ENCODE assay signal across 8 cellular contexts in the genomic region with DNA sequence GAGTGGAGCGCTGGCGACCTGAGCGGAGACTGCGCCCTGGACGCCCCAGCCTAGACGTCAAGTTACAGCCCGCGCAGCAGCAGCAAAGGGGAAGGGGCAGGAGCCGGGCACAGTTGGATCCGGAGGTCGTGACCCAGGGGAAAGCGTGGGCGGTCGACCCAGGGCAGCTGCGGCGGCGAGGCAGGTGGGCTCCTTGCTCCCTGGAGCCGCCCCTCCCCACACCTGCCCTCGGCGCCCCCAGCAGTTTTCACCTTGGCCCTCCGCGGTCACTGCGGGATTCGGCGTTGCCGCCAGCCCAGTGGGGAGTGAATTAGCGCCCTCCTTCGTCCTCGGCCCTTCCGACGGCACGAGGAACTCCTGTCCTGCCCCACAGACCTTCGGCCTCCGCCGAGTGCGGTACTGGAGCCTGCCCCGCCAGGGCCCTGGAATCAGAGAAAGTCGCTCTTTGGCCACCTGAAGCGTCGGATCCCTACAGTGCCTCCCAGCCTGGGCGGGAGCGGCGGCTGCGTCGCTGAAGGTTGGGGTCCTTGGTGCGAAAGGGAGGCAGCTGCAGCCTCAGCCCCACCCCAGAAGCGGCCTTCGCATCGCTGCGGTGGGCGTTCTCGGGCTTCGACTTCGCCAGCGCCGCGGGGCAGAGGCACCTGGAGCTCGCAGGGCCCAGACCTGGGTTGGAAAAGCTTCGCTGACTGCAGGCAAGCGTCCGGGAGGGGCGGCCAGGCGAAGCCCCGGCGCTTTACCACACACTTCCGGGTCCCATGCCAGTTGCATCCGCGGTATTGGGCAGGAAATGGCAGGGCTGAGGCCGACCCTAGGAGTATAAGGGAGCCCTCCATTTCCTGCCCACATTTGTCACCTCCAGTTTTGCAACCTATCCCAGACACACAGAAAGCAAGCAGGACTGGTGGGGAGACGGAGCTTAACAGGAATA. TPM values are rescaled to one million over a fixed set of nuclear protein-coding genes. Genes with fewer than 3 reads are reported as not detected.
DNase-seq lines count a peak whose midpoint lies in the region; ATAC-seq, FAIRE-seq and TF ChIP-seq lines count a peak whose summit lies in the region.

No MANE protein-coding gene starts in this region.

- H4K20me1 ChIP-seq in endothelial cell of umbilical vein (replicated peaks; ENCODE audit: control insufficient read depth, extremely low read depth, insufficient read depth, low read length) (no peaks in the 10 kb centered on the region), neural cell (ENCODE audit: insufficient read depth) (no peaks in the 10 kb centered on the region)

- peak overlapping the region; percentile 58 for H3K27ac Mint-ChIP-seq in activated CD4-positive, alpha-beta memory T cell treated with anti-CD3 and anti-CD28 coated beads for 36 hours

- H3K79me2 ChIP-seq in endothelial cell of umbilical vein (ENCODE audit: control insufficient read depth, insufficient read depth, low read length), result no peaks in the 10 kb centered on the region
- no peaks in the 10 kb centered on the region for H3K79me2 ChIP-seq in neural cell (replicated peaks; ENCODE audit: insufficient read depth, low read length)

- no peak for TF ChIP-seq POLR2A in endothelial cell of umbilical vein (IDR thresholded peaks at IDR 0.05; ENCODE audit: low read depth, low read length)
- peak in 1 of 4 donors; percentile 50 for TF ChIP-seq POLR2A in upper lobe of left lung (IDR thresholded peaks at IDR 0.05)

- no peak overlapping the region for H3K9ac ChIP-seq in endothelial cell of umbilical vein (replicated peaks; ENCODE audit: extremely low read depth, insufficient read depth, low read length)
- H3K9ac ChIP-seq in neural cell (ENCODE audit: low read length), result no peak overlapping the region

- dilution Hi-C loops in endothelial cell of umbilical vein (cut with MboI; ENCODE audit: extremely low pct_ligation_motif_present, low sequenced_read_pairs), result no loop called here

- H3K36me3 ChIP-seq in endothelial cell of umbilical vein (ENCODE audit: control insufficient read depth in 2 of 2, extremely low read depth in 1 of 2, insufficient read depth in 2 of 2, low read length in 2 of 2) (no peaks in the 10 kb centered on the region), neural cell (ENCODE audit: insufficient read depth, low read length) (no peaks in the 10 kb centered on the region), upper lobe of left lung (no peaks in the 10 kb centered on the region)

- H3K4me2 ChIP-seq in endothelial cell of umbilical vein (ENCODE audit: insufficient read depth, low read length) (peak overlapping the region; percentile 50), neural cell (ENCODE audit: low read length) (no peak overlapping the region)

- FAIRE-seq in endothelial cell of umbilical vein (lab: Jason Lieb, UNC), result peak; percentile 65
- no peak for FAIRE-seq in D721Med (lab: Jason Lieb, UNC)

- H3K4me1 ChIP-seq in endothelial cell of umbilical vein (ENCODE audit: control insufficient read depth, extremely low read depth, insufficient read depth, low read length), result peaks cover 9% of the 10 kb centered on the region
- peaks cover 14 to 60% (median 42%) of the 10 kb centered on the region in 4 donors for H3K4me1 ChIP-seq in upper lobe of left lung

- H3K27me3 Mint-ChIP-seq in activated CD4-positive, alpha-beta memory T cell treated with anti-CD3 and anti-CD28 coated beads for 36 hours, result peaks cover 5% of the 10 kb centered on the region

- CTCF ChIA-PET in activated CD4-positive, alpha-beta memory T cell treated with anti-CD3 and anti-CD28 coated beads for 36 hours (lab: Charles Lee), result interaction anchor here (0.6 to 4.4 kb wide), 8 partner anchors 8 to 150 kb away, joined by 3 to 25 read pairs (median 6); no protein-coding TSS in a partner anchor
- CTCF ChIA-PET in endothelial cell of umbilical vein (lab: Charles Lee), result interaction anchor here (0.7 to 2.7 kb wide), 11 partner anchors 9 to 199 kb away, joined by 3 to 17 read pairs (median 4); a partner anchor contains a TSS

- TF ChIP-seq EP300 in neural cell (conservative IDR thresholded peaks at IDR 0.05; ENCODE audit: poor library complexity, severe bottlenecking), result no peak
- TF ChIP-seq EP300 in upper lobe of left lung (IDR thresholded peaks at IDR 0.05), result no peak

- H3K4me3 ChIP-seq in GM12864 (ENCODE audit: low read depth, low read length) (peak overlapping the region; percentile 49), endothelial cell of umbilical vein (replicated peaks in 1 of 3; ENCODE audit: insufficient read depth in 1 of 3, low read depth in 1 of 3, low read length in 3 of 3) (peak overlapping the region in 1 of 3 experiments; percentile 9), neural cell (ENCODE audit: low read length) (peak overlapping the region; percentile 13), upper lobe of left lung (peak overlapping the region in 3 of 4 donors; percentile 46 to 51 (median 49))

- H3K4me1 Mint-ChIP-seq in activated CD4-positive, alpha-beta memory T cell treated with anti-CD3 and anti-CD28 coated beads for 36 hours (ENCODE audit: low read depth), result peaks cover 22% of the 10 kb centered on the region

- no peaks in the 10 kb centered on the region for H3K9me3 Mint-ChIP-seq in activated CD4-positive, alpha-beta memory T cell treated with anti-CD3 and anti-CD28 coated beads for 36 hours

- peak overlapping the region; percentile 77 for H2AFZ ChIP-seq in endothelial cell of umbilical vein (ENCODE audit: low read depth, low read length)
- H2AFZ ChIP-seq in neural cell (ENCODE audit: low read depth, low read length), result no peak overlapping the region

- no peaks in the 10 kb centered on the region for H3K9me3 ChIP-seq in endothelial cell of umbilical vein (replicated peaks; ENCODE audit: control insufficient read depth, insufficient read depth, low read length)
- H3K9me3 ChIP-seq in neural cell (ENCODE audit: low read length), result no peaks in the 10 kb centered on the region
- no peaks in the 10 kb centered on the region for H3K9me3 ChIP-seq in upper lobe of left lung

- 32 to 42% methylated on average over 8 to 35 of the region's 70 CpGs for WGBS in upper lobe of left lung, 2 donors

- no peaks in the 10 kb centered on the region for H3F3A ChIP-seq in neural cell (ENCODE audit: insufficient read depth, low read length, poor library complexity, severe bottlenecking)

- BruUV-seq in endothelial cell of umbilical vein (replicated peaks; lab: Mats Ljungman, UMichigan), result no TSS peak

- no peaks in the 10 kb centered on the region for H3K9me2 ChIP-seq in neural cell (ENCODE audit: insufficient read depth, low read length)

- H3K4me3 Mint-ChIP-seq in activated CD4-positive, alpha-beta memory T cell treated with anti-CD3 and anti-CD28 coated beads for 36 hours, result peak overlapping the region; percentile 72

- TF ChIP-seq RAD21 in neural cell (conservative IDR thresholded peaks at IDR 0.05), result no peak

- TF ChIP-seq CTCF in GM12864 (IDR thresholded peaks at IDR 0.05; ENCODE audit: low read depth, low read length, missing control alignments) (no peak), endothelial cell of umbilical vein (IDR thresholded peaks at IDR 0.05; ENCODE audit: extremely low read depth in 1 of 2, insufficient read depth in 1 of 2, low read depth in 1 of 2, low read length in 2 of 2) (no peak), neural cell (IDR thresholded peaks at IDR 0.05; ENCODE audit: poor library complexity, severe bottlenecking) (no peak), upper lobe of left lung (IDR thresholded peaks at IDR 0.05) (no peak), D721Med (IDR thresholded peaks at IDR 0.05; ENCODE audit: insufficient read depth, missing control alignments) (no peak)

- DNase-seq in GM12864 (ENCODE audit: low read depth), result no peak
- peak; percentile 76 for DNase-seq in activated CD4-positive, alpha-beta memory T cell treated with anti-CD3 and anti-CD28 coated beads for 36 hours
- peak; percentile 37 for DNase-seq in endothelial cell of umbilical vein (ENCODE audit: low read depth, low spot score)
- peak; percentile 72 to 87 for DNase-seq in upper lobe of left lung
- no peak for DNase-seq in NCI-H1694 treated with DMSO at 0.1 percent for 48 hours (lab: John Stamatoyannopoulos, UW)
- no peak for DNase-seq in D721Med (ENCODE audit: insufficient read length, low spot score)

- intact Hi-C loops in activated CD4-positive, alpha-beta memory T cell treated with anti-CD3 and anti-CD28 coated beads for 36 hours (cut with micrococcal nuclease), result no loop called here
- intact Hi-C loops in endothelial cell of umbilical vein (cut with micrococcal nuclease), result no loop called here

- no peaks in the 10 kb centered on the region for H3K36me3 Mint-ChIP-seq in activated CD4-positive, alpha-beta memory T cell treated with anti-CD3 and anti-CD28 coated beads for 36 hours

- peak; percentile 70 for ATAC-seq in HG03159 (IDR thresholded peaks at IDR 0.05; ENCODE audit: unreplicated experiment)
- ATAC-seq in upper lobe of left lung (ENCODE audit: low FRiP score in 2 of 2), result peak; percentile 44 to 79

- no peak overlapping the region for H3K27ac ChIP-seq in endothelial cell of umbilical vein (ENCODE audit: insufficient read depth, low read depth, low read length)
- H3K27ac ChIP-seq in neural cell (ENCODE audit: low read length), result no peak overlapping the region
- peak overlapping the region in 2 of 4 donors; percentile 13 to 76 for H3K27ac ChIP-seq in upper lobe of left lung

- POLR2A ChIA-PET in activated CD4-positive, alpha-beta memory T cell treated with anti-CD3 and anti-CD28 coated beads for 36 hours (lab: Charles Lee), result interaction anchor here (0.9 to 1.9 kb wide), 4 partner anchors 16 to 192 kb away, joined by 3 to 8 read pairs (median 4); a partner anchor contains a TSS
- POLR2A ChIA-PET in endothelial cell of umbilical vein (lab: Charles Lee), result no interaction called here

- H3K27me3 ChIP-seq in endothelial cell of umbilical vein (ENCODE audit: control insufficient read depth in 2 of 2, insufficient read depth in 2 of 2, low read length in 2 of 2) (peaks cover 30 to 52% of the 10 kb centered on the region in 2 experiments), neural cell (ENCODE audit: insufficient read depth, low read depth, low read length) (peaks cover 73% of the 10 kb centered on the region), upper lobe of left lung (peaks cover 0 to 15% (median 4%) of the 10 kb centered on the region in 4 donors)

- no peaks in the 10 kb centered on the region for H3K9me1 ChIP-seq in endothelial cell of umbilical vein (replicated peaks; ENCODE audit: control insufficient read depth, extremely low read depth, insufficient read depth, low read length)

RNA-seq across cellular contexts. Expression of a gene that starts 4.2 kb away (rescaled TPM):
- total RNA-seq in activated CD4-positive, alpha-beta memory T cell treated with anti-CD3 and anti-CD28 coated beads for 36 hours, result under 1 TPM; 0.17 to 0.76 TPM
- 0.18 TPM in 1 of 2 replicates, not detected in the other for total RNA-seq in endothelial cell of umbilical vein
- 0.06 TPM in 1 of 2 replicates, not detected in the other for polyA plus RNA-seq in endothelial cell of umbilical vein
- polyA plus RNA-seq in endothelial cell of umbilical vein (2011; cell fraction: cytosol; rRNA removed), result not detected in 2 replicates
- polyA plus RNA-seq in endothelial cell of umbilical vein (2011; cell fraction: nucleus; rRNA removed), result 0.18 and 0.36 TPM in 2 replicates
- 0.15 TPM in 1 of 2 replicates, not detected in the other for polyA plus RNA-seq in endothelial cell of umbilical vein (2012)
- not detected in 2 replicates for polyA minus RNA-seq in endothelial cell of umbilical vein
- polyA minus RNA-seq in endothelial cell of umbilical vein (2011; cell fraction: cytosol; rRNA and poly(A)+ RNA removed), result not detected
- polyA minus RNA-seq in endothelial cell of umbilical vein (2011; cell fraction: nucleus; rRNA and poly(A)+ RNA removed), result not detected in 2 replicates
- polyA plus RNA-seq in neural cell, result 7.0 and 7.6 TPM in 2 replicates
- polyA minus RNA-seq in neural cell, result 0.97 and 1.9 TPM in 2 replicates
- total RNA-seq in upper lobe of left lung, result 1 to 10 TPM; 1.1 to 7.3 (median 2.0) TPM

RNA-seq across cellular contexts. Expression of a gene that starts 19.7 kb away (rescaled TPM):
- 10 to 100 TPM; 21.6 to 21.7 TPM for total RNA-seq in activated CD4-positive, alpha-beta memory T cell treated with anti-CD3 and anti-CD28 coated beads for 36 hours
- 22.0 and 22.3 TPM in 2 replicates for total RNA-seq in endothelial cell of umbilical vein
- polyA plus RNA-seq in endothelial cell of umbilical vein, result 16.7 and 17.3 TPM in 2 replicates
- 12.0 and 15.3 TPM in 2 replicates for polyA plus RNA-seq in endothelial cell of umbilical vein (2011; cell fraction: cytosol; rRNA removed)
- polyA plus RNA-seq in endothelial cell of umbilical vein (2011; cell fraction: nucleus; rRNA removed), result 11.8 and 12.7 TPM in 2 replicates
- polyA plus RNA-seq in endothelial cell of umbilical vein (2012), result 13.5 and 13.9 TPM in 2 replicates
- 10.2 and 12.8 TPM in 2 replicates for polyA minus RNA-seq in endothelial cell of umbilical vein
- 13.2 TPM for polyA minus RNA-seq in endothelial cell of umbilical vein (2011; cell fraction: cytosol; rRNA and poly(A)+ RNA removed)
- 7.0 and 12.0 TPM in 2 replicates for polyA minus RNA-seq in endothelial cell of umbilical vein (2011; cell fraction: nucleus; rRNA and poly(A)+ RNA removed)
- 66.1 and 73.5 TPM in 2 replicates for polyA plus RNA-seq in neural cell
- 74.0 and 76.9 TPM in 2 replicates for polyA minus RNA-seq in neural cell
- total RNA-seq in upper lobe of left lung, result 10 to 100 TPM; 12.6 to 34.2 (median 21.5) TPM

RNA-seq across cellular contexts. Expression of a gene that starts 20.1 kb away (rescaled TPM):
- total RNA-seq in activated CD4-positive, alpha-beta memory T cell treated with anti-CD3 and anti-CD28 coated beads for 36 hours, result 10 to 100 TPM; 28.3 to 30.9 TPM
- total RNA-seq in endothelial cell of umbilical vein, result 43.4 and 45.3 TPM in 2 replicates
- polyA plus RNA-seq in endothelial cell of umbilical vein, result 31.2 and 31.4 TPM in 2 replicates
- 31.8 and 34.4 TPM in 2 replicates for polyA plus RNA-seq in endothelial cell of umbilical vein (2011; cell fraction: cytosol; rRNA removed)
- 69.8 and 73.4 TPM in 2 replicates for polyA plus RNA-seq in endothelial cell of umbilical vein (2011; cell fraction: nucleus; rRNA removed)
- 27.3 and 27.8 TPM in 2 replicates for polyA plus RNA-seq in endothelial cell of umbilical vein (2012)
- 79.3 and 86.4 TPM in 2 replicates for polyA minus RNA-seq in endothelial cell of umbilical vein
- 19.5 TPM for polyA minus RNA-seq in endothelial cell of umbilical vein (2011; cell fraction: cytosol; rRNA and poly(A)+ RNA removed)
- polyA minus RNA-seq in endothelial cell of umbilical vein (2011; cell fraction: nucleus; rRNA and poly(A)+ RNA removed), result 57.3 and 92.4 TPM in 2 replicates
- 38.1 and 46.3 TPM in 2 replicates for polyA plus RNA-seq in neural cell
- 63.5 and 84.3 TPM in 2 replicates for polyA minus RNA-seq in neural cell
- 100 to 1,000 TPM in 4 of 6 donors, 10 to 100 TPM in 2; 68.1 to 140 (median 107) TPM for total RNA-seq in upper lobe of left lung

Comparison
In these comparisons a context has a peak if more than half of its experiments do, and no peak if none do; other contexts are left out.
1. DNase-seq: peak in activated CD4-positive, alpha-beta memory T cell treated with anti-CD3 and anti-CD28 coated beads for 36 hours (single experiment), endothelial cell of umbilical vein (single experiment) and upper lobe of left lung (2 of 2); none in GM12864 (single experiment), NCI-H1694 treated with DMSO at 0.1 percent for 48 hours (single experiment) and D721Med (single experiment).